Comparison of ENCODE assay signal across 11 cellular contexts in genomic region chr19:14783612-14784011, GRCh38. TPM values are rescaled to one million over a fixed set of nuclear protein-coding genes. Genes with fewer than 3 reads are reported as not detected.
"Had no signal": no experiment of that assay in that cellular context is flagged by ENCODE, and none has a peak within 500 bp of the region (broad histone marks: within the 10 kb centered on the region; RNA-seq: fewer than 3 reads in every experiment).

No MANE protein-coding gene starts in this region.

RNA-seq across cellular contexts. Expression of gene ADGRE2, which starts 5.3 kb away (rescaled TPM):
- total RNA-seq: neural crest cell, osteocyte had no signal

RNA-seq across cellular contexts. Expression of gene OR7A5, which starts 51.4 kb away (rescaled TPM):
- total RNA-seq: activated CD8-positive, alpha-beta memory T cell treated with anti-CD3 and anti-CD28 coated beads for 36 hours; ascending aorta; colonic mucosa; epithelial cell of proximal tubule; left colon; mammary epithelial cell; neural crest cell; osteocyte; right cardiac atrium; stomach had no signal
- polyA plus RNA-seq: adipose tissue, stomach had no signal

RNA-seq across cellular contexts. Expression of gene OR7C1, which starts 51.4 kb away (rescaled TPM):
- total RNA-seq: activated CD8-positive, alpha-beta memory T cell treated with anti-CD3 and anti-CD28 coated beads for 36 hours; ascending aorta; colonic mucosa; epithelial cell of proximal tubule; left colon; mammary epithelial cell; neural crest cell; osteocyte; right cardiac atrium; stomach had no signal
- polyA plus RNA-seq: stomach had no signal
